ENCODE assay signal across 8 cellular contexts in genomic region chr1:100458925-100459814, GRCh38.
DNase-seq lines count a peak whose midpoint lies in the region; ATAC-seq and TF ChIP-seq lines count a peak whose summit lies in the region.

No MANE protein-coding gene starts in this region.

- CTCF ChIA-PET in CD8-positive, alpha-beta T cell (lab: Charles Lee): interaction anchor here (0.6 to 9.5 kb wide), 46 partner anchors 10 to 649 kb away, joined by 3 to 82 read pairs (median 5); partner anchors contain the start of genes CDC14A, DBT, RTCA and SLC35A3

- ATAC-seq in CD8-positive, alpha-beta T cell: peak; percentile 69
- ATAC-seq in GM19395 (IDR thresholded peaks at IDR 0.05; ENCODE audit: unreplicated experiment) (peak; percentile 86), HG03469 (IDR thresholded peaks at IDR 0.05; ENCODE audit: unreplicated experiment) (peak; percentile 60), mucosa of descending colon (peak; percentile 93)
- peak; percentile 86 for ATAC-seq in effector memory CD8-positive, alpha-beta T cell (replicated peaks)

- H3K27me3 ChIP-seq in CD8-positive, alpha-beta T cell (ENCODE audit: insufficient read depth, low read length): no peaks in the 10 kb centered on the region

- no peak overlapping the region for H3K27ac ChIP-seq in CD8-positive, alpha-beta T cell (ENCODE audit: low read depth, low read length)

- peak; percentile 42 to 78 (median 58) for DNase-seq in CD8-positive, alpha-beta T cell
- DNase-seq in NCI-H526 (lab: John Stamatoyannopoulos, UW) (peak; percentile 17 to 78), mucosa of descending colon (peak; percentile 58 to 83 (median 82))
- peak; percentile 61 to 64 for DNase-seq in activated CD4-positive, alpha-beta T cell treated with anti-CD3 and anti-CD28 coated beads, Interleukin-2, amount 50 U/mL, for 4 hours
- peak; percentile 60 to 69 (median 62) for DNase-seq in effector memory CD8-positive, alpha-beta T cell
- peak; percentile 36 to 37 for DNase-seq in stimulated activated CD8-positive, alpha-beta memory T cell treated with anti-CD3 and anti-CD28 coated beads, Interleukin-7, amount 100 ng/mL, for 1 hour (ENCODE audit: low read depth in 2 of 2)

- peaks cover 56% of the 10 kb centered on the region for H3K36me3 Mint-ChIP-seq in CD8-positive, alpha-beta T cell
- peaks cover 46% of the 10 kb centered on the region for H3K36me3 Mint-ChIP-seq in effector memory CD8-positive, alpha-beta T cell (ENCODE audit: insufficient read depth)

- no peaks in the 10 kb centered on the region for H3K27me3 Mint-ChIP-seq in CD8-positive, alpha-beta T cell (ENCODE audit: low read depth)
- H3K27me3 Mint-ChIP-seq in effector memory CD8-positive, alpha-beta T cell: no peaks in the 10 kb centered on the region

- H3K36me3 ChIP-seq in CD8-positive, alpha-beta T cell (ENCODE audit: insufficient read depth, low read length): peaks cover 7% of the 10 kb centered on the region
- H3K36me3 ChIP-seq in mucosa of descending colon (ENCODE audit: low read depth): no peaks in the 10 kb centered on the region

- H3K9me3 Mint-ChIP-seq in CD8-positive, alpha-beta T cell: no peaks in the 10 kb centered on the region
- no peaks in the 10 kb centered on the region for H3K9me3 Mint-ChIP-seq in effector memory CD8-positive, alpha-beta T cell

- peak; percentile 57 for TF ChIP-seq CTCF in CD8-positive, alpha-beta T cell (IDR thresholded peaks at IDR 0.05)
- TF ChIP-seq CTCF in mucosa of descending colon (IDR thresholded peaks at IDR 0.05): peak; percentile 59

- POLR2A ChIA-PET in CD8-positive, alpha-beta T cell (lab: Charles Lee): interaction anchor here (0.9 to 1.7 kb wide), 8 partner anchors 36 to 777 kb away, joined by 3 to 9 read pairs (median 3); partner anchors contain the start of genes CDC14A and RTCA

- H3K27ac Mint-ChIP-seq in CD8-positive, alpha-beta T cell: peak overlapping the region; percentile 29
- peak overlapping the region; percentile 57 to 84 for H3K27ac Mint-ChIP-seq in effector memory CD8-positive, alpha-beta T cell

- peaks cover 21% of the 10 kb centered on the region for H3K4me1 ChIP-seq in CD8-positive, alpha-beta T cell (ENCODE audit: insufficient read depth, low read length)
- peaks cover 4% of the 10 kb centered on the region for H3K4me1 ChIP-seq in mucosa of descending colon (ENCODE audit: low read depth)

- intact Hi-C loops in CD8-positive, alpha-beta T cell (cut with DNase I, micrococcal nuclease): loop anchor here (1.0 to 10.0 kb wide), 11 partner anchors 37 to 650 kb away; partner anchors contain the start of genes CDC14A (in 1 of the 2), SASS6 (in 1 of the 2) and TRMT13 (in 1 of the 2)
- intact Hi-C loops in mucosa of descending colon (cut with DNase I, micrococcal nuclease): loop anchor here in 1 of 2 donors (5.0 to 10.0 kb wide), 2 partner anchors 408 to 654 kb away; no protein-coding TSS in a partner anchor

- peak overlapping the region; percentile 8 for H3K4me3 Mint-ChIP-seq in CD8-positive, alpha-beta T cell
- peak overlapping the region in 1 of 2 donors; percentile 11 for H3K4me3 Mint-ChIP-seq in effector memory CD8-positive, alpha-beta T cell

- no peak overlapping the region for H3K4me3 ChIP-seq in CD8-positive, alpha-beta T cell (ENCODE audit: low read depth, low read length)
- no peak overlapping the region for H3K4me3 ChIP-seq in mucosa of descending colon

- peaks cover 55% of the 10 kb centered on the region for H3K4me1 Mint-ChIP-seq in CD8-positive, alpha-beta T cell (ENCODE audit: low read depth)
- H3K4me1 Mint-ChIP-seq in effector memory CD8-positive, alpha-beta T cell (ENCODE audit: low read depth in 2 of 2): peaks cover 19 to 28% of the 10 kb centered on the region in 2 donors

- H3K9me3 ChIP-seq in CD8-positive, alpha-beta T cell (ENCODE audit: low read length): no peaks in the 10 kb centered on the region
- H3K9me3 ChIP-seq in mucosa of descending colon: no peaks in the 10 kb centered on the region
